1 cellular context compared by ENCODE assay signal in genomic region chr17:50626037-50626574, GRCh38.
TF ChIP-seq lines count a peak whose summit lies in the region.

No MANE protein-coding gene starts in this region.

TF ChIP-seq in HepG2, 621 proteins besides CTCF, POLR2A, EP300 and RAD21 (continued from another document):
- TF ChIP-seq, protein P1, sequence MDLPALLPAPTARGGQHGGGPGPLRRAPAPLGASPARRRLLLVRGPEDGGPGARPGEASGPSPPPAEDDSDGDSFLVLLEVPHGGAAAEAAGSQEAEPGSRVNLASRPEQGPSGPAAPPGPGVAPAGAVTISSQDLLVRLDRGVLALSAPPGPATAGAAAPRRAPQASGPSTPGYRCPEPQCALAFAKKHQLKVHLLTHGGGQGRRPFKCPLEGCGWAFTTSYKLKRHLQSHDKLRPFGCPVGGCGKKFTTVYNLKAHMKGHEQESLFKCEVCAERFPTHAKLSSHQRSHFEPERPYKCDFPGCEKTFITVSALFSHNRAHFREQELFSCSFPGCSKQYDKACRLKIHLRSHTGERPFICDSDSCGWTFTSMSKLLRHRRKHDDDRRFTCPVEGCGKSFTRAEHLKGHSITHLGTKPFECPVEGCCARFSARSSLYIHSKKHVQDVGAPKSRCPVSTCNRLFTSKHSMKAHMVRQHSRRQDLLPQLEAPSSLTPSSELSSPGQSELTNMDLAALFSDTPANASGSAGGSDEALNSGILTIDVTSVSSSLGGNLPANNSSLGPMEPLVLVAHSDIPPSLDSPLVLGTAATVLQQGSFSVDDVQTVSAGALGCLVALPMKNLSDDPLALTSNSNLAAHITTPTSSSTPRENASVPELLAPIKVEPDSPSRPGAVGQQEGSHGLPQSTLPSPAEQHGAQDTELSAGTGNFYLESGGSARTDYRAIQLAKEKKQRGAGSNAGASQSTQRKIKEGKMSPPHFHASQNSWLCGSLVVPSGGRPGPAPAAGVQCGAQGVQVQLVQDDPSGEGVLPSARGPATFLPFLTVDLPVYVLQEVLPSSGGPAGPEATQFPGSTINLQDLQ (CRISPR knock-in tag; IDR thresholded peaks at IDR 0.05), result no peak
- 0 out of 2 replicates have a peak, but pooled peaks have one; percentile 67 for TF ChIP-seq KLF11 (CRISPR knock-in tag; IDR thresholded peaks at IDR 0.05)
- TF ChIP-seq ZNF160 (CRISPR knock-in tag; IDR thresholded peaks at IDR 0.05), result no peak
- TF ChIP-seq SALL2 (CRISPR knock-in tag; IDR thresholded peaks at IDR 0.05), result peak; percentile 63; the same call in 1 of the 2 replicates
- 0 out of 2 replicates have a peak, but pooled peaks have one; percentile 32 for TF ChIP-seq PAX8 (CRISPR knock-in tag; IDR thresholded peaks at IDR 0.05; ENCODE audit: borderline replicate concordance)
- TF ChIP-seq BRCA1 (CRISPR knock-in tag; IDR thresholded peaks at IDR 0.05), result no peak
- TF ChIP-seq ATAD3A (CRISPR knock-in tag; IDR thresholded peaks at IDR 0.05), result no peak
- TF ChIP-seq ZNF296 (CRISPR knock-in tag; conservative IDR thresholded peaks at IDR 0.05), result no peak
- TF ChIP-seq TOE1 (CRISPR knock-in tag; IDR thresholded peaks at IDR 0.05), result peak; percentile 89; the same call in 1 of the 2 replicates
- peak; percentile 83 for TF ChIP-seq SMC3 (IDR thresholded peaks at IDR 0.05; ENCODE audit: low read length)
- no peak for TF ChIP-seq CAMTA2 (CRISPR knock-in tag; IDR thresholded peaks at IDR 0.05; ENCODE audit: borderline replicate concordance)
- TF ChIP-seq HES4 (CRISPR knock-in tag; IDR thresholded peaks at IDR 0.05; ENCODE audit: borderline replicate concordance), result no peak
- 0 out of 2 replicates have a peak, but pooled peaks have one; percentile 40 for TF ChIP-seq ZNF232 (CRISPR knock-in tag; IDR thresholded peaks at IDR 0.05; ENCODE audit: borderline replicate concordance)
- peak; percentile 35; the same call in 1 of the 2 replicates for TF ChIP-seq MIER3 (CRISPR knock-in tag; IDR thresholded peaks at IDR 0.05; ENCODE audit: borderline replicate concordance)
- no peak for TF ChIP-seq DR1 (CRISPR knock-in tag; IDR thresholded peaks at IDR 0.05)
- no peak for TF ChIP-seq ZNF674 (CRISPR knock-in tag; IDR thresholded peaks at IDR 0.05; ENCODE audit: low read depth)
- TF ChIP-seq, protein P2, sequence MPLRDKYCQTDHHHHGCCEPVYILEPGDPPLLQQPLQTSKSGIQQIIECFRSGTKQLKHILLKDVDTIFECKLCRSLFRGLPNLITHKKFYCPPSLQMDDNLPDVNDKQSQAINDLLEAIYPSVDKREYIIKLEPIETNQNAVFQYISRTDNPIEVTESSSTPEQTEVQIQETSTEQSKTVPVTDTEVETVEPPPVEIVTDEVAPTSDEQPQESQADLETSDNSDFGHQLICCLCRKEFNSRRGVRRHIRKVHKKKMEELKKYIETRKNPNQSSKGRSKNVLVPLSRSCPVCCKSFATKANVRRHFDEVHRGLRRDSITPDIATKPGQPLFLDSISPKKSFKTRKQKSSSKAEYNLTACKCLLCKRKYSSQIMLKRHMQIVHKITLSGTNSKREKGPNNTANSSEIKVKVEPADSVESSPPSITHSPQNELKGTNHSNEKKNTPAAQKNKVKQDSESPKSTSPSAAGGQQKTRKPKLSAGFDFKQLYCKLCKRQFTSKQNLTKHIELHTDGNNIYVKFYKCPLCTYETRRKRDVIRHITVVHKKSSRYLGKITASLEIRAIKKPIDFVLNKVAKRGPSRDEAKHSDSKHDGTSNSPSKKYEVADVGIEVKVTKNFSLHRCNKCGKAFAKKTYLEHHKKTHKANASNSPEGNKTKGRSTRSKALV (CRISPR knock-in tag; IDR thresholded peaks at IDR 0.05), result no peak
- TF ChIP-seq ZKSCAN8 (CRISPR knock-in tag; IDR thresholded peaks at IDR 0.05; ENCODE audit: borderline replicate concordance), result no peak; the same call in 1 of the 2 replicates
